9 cellular contexts compared by ENCODE assay signal in the genomic region with DNA sequence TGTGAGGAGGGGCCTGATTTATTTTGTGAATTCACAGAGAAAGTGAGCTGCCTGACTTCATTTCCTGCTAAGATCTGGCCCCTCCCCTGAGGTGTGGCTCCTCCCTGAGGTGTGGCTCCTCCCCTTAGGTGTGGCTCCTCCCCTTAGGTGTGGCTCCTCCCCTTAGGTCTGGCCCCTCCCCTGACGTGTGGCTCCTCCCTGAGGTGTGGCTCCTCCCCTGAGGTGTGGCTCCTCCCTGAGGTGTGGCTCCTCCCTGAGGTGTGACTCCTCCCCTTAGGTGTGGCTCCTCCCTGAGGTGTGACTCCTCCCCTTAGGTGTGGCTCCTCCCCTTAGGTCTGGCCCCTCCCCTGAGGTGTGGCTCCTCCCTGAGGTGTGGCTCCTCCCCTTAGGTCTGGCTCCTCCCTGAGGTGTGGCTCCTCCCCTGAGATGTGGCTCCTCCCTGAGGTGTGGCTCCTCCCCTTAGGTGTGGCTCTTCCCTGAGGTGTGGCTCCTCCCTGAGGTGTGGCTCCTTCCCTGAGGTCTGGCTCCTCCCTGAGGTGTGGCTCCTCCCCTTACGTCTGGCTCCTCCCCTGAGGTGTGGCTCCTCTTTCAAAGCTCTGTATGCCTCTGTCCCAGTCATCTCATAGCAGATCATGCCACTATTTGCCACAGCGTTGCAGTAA. TPM values are rescaled to one million over a fixed set of nuclear protein-coding genes. Genes with fewer than 3 reads are reported as not detected.
DNase-seq lines count a peak whose midpoint lies in the region; ATAC-seq, FAIRE-seq and TF ChIP-seq lines count a peak whose summit lies in the region.
"Had no signal": no experiment of that assay in that cellular context is flagged by ENCODE, and none has a peak within 500 bp of the region (broad histone marks: within the 10 kb centered on the region; RNA-seq: fewer than 3 reads in every experiment).

No MANE protein-coding gene starts in this region.

- POLR2A ChIA-PET in GM12878 (lab: Charles Lee) = no interaction called here

- peak; percentile 18 to 60 (median 59) for DNase-seq in stimulated activated CD4-positive, alpha-beta T cell treated with anti-CD3 and anti-CD28 coated beads, Interleukin-12 subunit alpha, Interleukin-12 subunit beta, amount 100 ng/mL, for 48 hours (ENCODE audit: low read depth in 2 of 3, low spot score in 1 of 3)
- DNase-seq in stimulated activated CD4-positive, alpha-beta T cell treated with anti-CD3 and anti-CD28 coated beads, Interleukin-12 subunit alpha, Interleukin-12 subunit beta, amount 100 ng/mL, for 4 hours = no peak
- DNase-seq in T-helper 2 cell (peak; percentile 11 to 60 (median 27)), GM12878 (ENCODE audit: low read depth, low spot score) (no peak), sigmoid colon (peak; percentile 30), inferior parietal cortex (ENCODE audit: extremely low spot score) (no peak), HPDE6-E6E7 (ENCODE audit: extremely low spot score) (no peak)

- H3K9ac ChIP-seq in GM12878 (ENCODE audit: control insufficient read depth, insufficient read depth, low read length) = no peak overlapping the region

- H3K27ac ChIP-seq in GM12878 (ENCODE audit: control insufficient read depth, insufficient read depth) (no peak overlapping the region), sigmoid colon (no peak overlapping the region)
- H3K27ac ChIP-seq: tibial artery had no signal

- TF ChIP-seq POLR2A in GM12878 (IDR thresholded peaks at IDR 0.05; ENCODE audit: low read depth, low read length) (no peak), sigmoid colon (IDR thresholded peaks at IDR 0.05) (no peak)

- peaks cover 5% of the 10 kb centered on the region; the same call in 1 of the 3 replicates for H3K9me3 ChIP-seq in GM12878 (replicated peaks; ENCODE audit: control insufficient read depth, insufficient read depth, low read length)
- H3K9me3 ChIP-seq in sigmoid colon = peaks cover 0 to 2% (median 0%) of the 10 kb centered on the region in 4 donors

- TF ChIP-seq CTCF in GM12878 (IDR thresholded peaks at IDR 0.05 in 2 of 3, conservative IDR thresholded peaks at IDR 0.05 in 1 of 3; ENCODE audit: control insufficient read depth in 2 of 3, extremely low read depth in 1 of 3, insufficient read depth in 1 of 3, low read depth in 3 of 3, low read length in 3 of 3) (no peak), sigmoid colon (IDR thresholded peaks at IDR 0.05) (no peak)

- no peaks in the 10 kb centered on the region for H3K36me3 ChIP-seq in GM12878 (ENCODE audit: control insufficient read depth in 2 of 2, insufficient read depth in 2 of 2, low read length in 1 of 2)
- no peaks in the 10 kb centered on the region for H3K36me3 ChIP-seq in sigmoid colon
- H3K36me3 ChIP-seq: tibial artery had no signal

- no peak for FAIRE-seq in GM12878 (lab: Jason Lieb, UNC)

- H3K4me3 ChIP-seq in GM12878 = no peak overlapping the region
- H3K4me3 ChIP-seq in sigmoid colon = no peak overlapping the region
- H3K4me3 ChIP-seq: tibial artery had no signal

- ATAC-seq in GM12878 (0 out of 3 replicates have a peak, but pooled peaks have one; percentile 18), GM18870 (IDR thresholded peaks at IDR 0.05; ENCODE audit: unreplicated experiment) (no peak)

- in situ Hi-C loops in GM12878 (cut with MboI) = loop anchor here (5.0 kb wide), 1 partner anchor 76 kb away; a partner anchor contains a TSS

- no TSS peak for BruUV-seq in GM12878 (replicated peaks; lab: Mats Ljungman, UMichigan)

- SMC1A ChIA-PET in GM12878 (lab: Charles Lee; ENCODE audit: uncharacterized antibody, unreplicated experiment) = no interaction called here

- H3K4me1 ChIP-seq in GM12878 (ENCODE audit: control insufficient read depth, insufficient read depth, low read length) = no peaks in the 10 kb centered on the region; the same call in 1 of the 2 replicates
- H3K4me1 ChIP-seq in sigmoid colon = no peaks in the 10 kb centered on the region
- H3K4me1 ChIP-seq: tibial artery had no signal

- H3K27me3 ChIP-seq in GM12878 (replicated peaks in 1 of 2; ENCODE audit: control insufficient read depth in 2 of 2, insufficient read depth in 2 of 2, low read length in 1 of 2) (no peaks in the 10 kb centered on the region), sigmoid colon (peaks cover 0 to 13% (median 0%) of the 10 kb centered on the region in 3 donors)

- intact Hi-C loops in GM12878 (cut with micrococcal nuclease; ENCODE audit: unreplicated experiment) = no loop called here
- intact Hi-C loops in sigmoid colon (cut with DNase I) = no loop called here

- H3K4me2 ChIP-seq in GM12878 (ENCODE audit: control insufficient read depth, insufficient read depth) = no peak overlapping the region

- H2AFZ ChIP-seq in GM12878 (ENCODE audit: control insufficient read depth, low read depth, low read length) = no peak overlapping the region

- CTCF ChIA-PET in GM12878 (lab: Yijun Ruan, JAX) = no interaction called here

- no peak for TF ChIP-seq EP300 in GM12878 (IDR thresholded peaks at IDR 0.05; ENCODE audit: borderline replicate concordance in 1 of 2, control insufficient read depth in 1 of 2, low read depth in 2 of 2, low read length in 2 of 2)
- TF ChIP-seq EP300 in sigmoid colon (IDR thresholded peaks at IDR 0.05) = no peak

- no peaks in the 10 kb centered on the region for H3K79me2 ChIP-seq in GM12878 (ENCODE audit: control insufficient read depth, insufficient read depth, low read length)

- 50% methylated on average over 2 of the region's 3 CpGs for WGBS in GM12878 (ENCODE audit: insufficient coverage, insufficient replicate concordance, low lambda C conversion rate, missing lambda C conversion rate)
- WGBS in sigmoid colon, 2 donors = 11 to 59% methylated on average over 3 of the region's 3 CpGs

- RAD21 ChIA-PET in GM12878 (lab: Charles Lee; ENCODE audit: unreplicated experiment) = no interaction called here

- no peaks in the 10 kb centered on the region for H4K20me1 ChIP-seq in GM12878 (ENCODE audit: control insufficient read depth, insufficient read depth)

- no peak for TF ChIP-seq RAD21 in GM12878 (IDR thresholded peaks at IDR 0.05; ENCODE audit: insufficient read depth, low read depth, low read length)

TF ChIP-seq in GM12878, 131 proteins besides CTCF, POLR2A, EP300 and RAD21 (continues in another document):
- no peak for TF ChIP-seq JUND (IDR thresholded peaks at IDR 0.05; ENCODE audit: low read depth, low read length)
- TF ChIP-seq POU2F2 (IDR thresholded peaks at IDR 0.05; ENCODE audit: borderline replicate concordance, low read depth, low read length) = no peak
- no peak for TF ChIP-seq SIN3A (IDR thresholded peaks at IDR 0.05; ENCODE audit: low read depth, low read length)
- no peak for TF ChIP-seq NR2F1 (conservative IDR thresholded peaks at IDR 0.05)
- TF ChIP-seq SIX5 (IDR thresholded peaks at IDR 0.05; ENCODE audit: low read depth, low read length, severe bottlenecking) = no peak
- TF ChIP-seq, protein P1, sequence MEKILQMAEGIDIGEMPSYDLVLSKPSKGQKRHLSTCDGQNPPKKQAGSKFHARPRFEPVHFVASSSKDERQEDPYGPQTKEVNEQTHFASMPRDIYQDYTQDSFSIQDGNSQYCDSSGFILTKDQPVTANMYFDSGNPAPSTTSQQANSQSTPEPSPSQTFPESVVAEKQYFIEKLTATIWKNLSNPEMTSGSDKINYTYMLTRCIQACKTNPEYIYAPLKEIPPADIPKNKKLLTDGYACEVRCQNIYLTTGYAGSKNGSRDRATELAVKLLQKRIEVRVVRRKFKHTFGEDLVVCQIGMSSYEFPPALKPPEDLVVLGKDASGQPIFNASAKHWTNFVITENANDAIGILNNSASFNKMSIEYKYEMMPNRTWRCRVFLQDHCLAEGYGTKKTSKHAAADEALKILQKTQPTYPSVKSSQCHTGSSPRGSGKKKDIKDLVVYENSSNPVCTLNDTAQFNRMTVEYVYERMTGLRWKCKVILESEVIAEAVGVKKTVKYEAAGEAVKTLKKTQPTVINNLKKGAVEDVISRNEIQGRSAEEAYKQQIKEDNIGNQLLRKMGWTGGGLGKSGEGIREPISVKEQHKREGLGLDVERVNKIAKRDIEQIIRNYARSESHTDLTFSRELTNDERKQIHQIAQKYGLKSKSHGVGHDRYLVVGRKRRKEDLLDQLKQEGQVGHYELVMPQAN (conservative IDR thresholded peaks at IDR 0.05) = no peak
- no peak for TF ChIP-seq CBFB (IDR thresholded peaks at IDR 0.05; ENCODE audit: low read depth)
- TF ChIP-seq, protein P2, sequence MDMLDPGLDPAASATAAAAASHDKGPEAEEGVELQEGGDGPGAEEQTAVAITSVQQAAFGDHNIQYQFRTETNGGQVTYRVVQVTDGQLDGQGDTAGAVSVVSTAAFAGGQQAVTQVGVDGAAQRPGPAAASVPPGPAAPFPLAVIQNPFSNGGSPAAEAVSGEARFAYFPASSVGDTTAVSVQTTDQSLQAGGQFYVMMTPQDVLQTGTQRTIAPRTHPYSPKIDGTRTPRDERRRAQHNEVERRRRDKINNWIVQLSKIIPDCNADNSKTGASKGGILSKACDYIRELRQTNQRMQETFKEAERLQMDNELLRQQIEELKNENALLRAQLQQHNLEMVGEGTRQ (IDR thresholded peaks at IDR 0.05; ENCODE audit: borderline replicate concordance, low read depth, low read length) = no peak

RNA-seq across cellular contexts. Expression of a gene that starts 26.9 kb away (rescaled TPM):
- not detected in 2 replicates for total RNA-seq in GM12878 (2013; cell fraction: nucleolus; rRNA removed)
- total RNA-seq in GM12878 (2014; rRNA removed) (0.06 and 0.11 TPM in 2 replicates), GM12878 (2014; rRNA removed; fragmentation: Illumina TruSeq; extraction: Trizol) (0.04 and 0.05 TPM in 2 replicates), GM12878 (2021) (0.21 and 0.31 TPM in 2 replicates), sigmoid colon (1 to 10 TPM; 3.9 to 7.1 (median 5.4) TPM)
- polyA plus RNA-seq in GM12878 (2011; ENCODE audit: low read depth) = 0.12 TPM
- polyA plus RNA-seq in GM12878 (2011; rRNA removed) (not detected in 2 replicates), GM12878 (2014; fragmentation: Illumina TruSeq; extraction: Trizol) (0.08 and 0.12 TPM in 2 replicates), GM12878 (2014; fragmentation: Nextera tagmentation; extraction: Ambion mirVana) (under 1 TPM; 0.02 to 0.03 TPM), GM12878 (2014; rRNA removed) (0.12 and 0.13 TPM in 2 replicates), GM12878 (2016; fragmentation: Nextera tagmentation; extraction: Ambion mirVana) (under 1 TPM; 0.09 to 0.15 TPM), sigmoid colon (1 to 10 TPM in 1 of 3 donors, under 1 TPM in 2; under 0.01 to 2.9 (median 0.46) TPM)
- polyA plus RNA-seq in GM12878 (2011; cell fraction: cytosol; rRNA removed) = not detected in 2 replicates
- not detected in 2 replicates for polyA plus RNA-seq in GM12878 (2011; cell fraction: nucleus; rRNA removed)
- 0.35 and 0.37 TPM in 2 replicates for polyA plus RNA-seq in GM12878 (2012)
- polyA minus RNA-seq in GM12878 (2011; rRNA and poly(A)+ RNA removed) = not detected in 2 replicates
- not detected in 2 replicates for polyA minus RNA-seq in GM12878 (2011; cell fraction: cytosol; rRNA and poly(A)+ RNA removed)
- not detected in 2 replicates for polyA minus RNA-seq in GM12878 (2011; cell fraction: nucleus; rRNA and poly(A)+ RNA removed)

Comparison
In these comparisons a context has a peak if more than half of its experiments do, and no peak if none do; other contexts are left out.
1. DNase-seq: peak in stimulated activated CD4-positive, alpha-beta T cell treated with anti-CD3 and anti-CD28 coated beads, Interleukin-12 subunit alpha, Interleukin-12 subunit beta, amount 100 ng/mL, for 48 hours (3 of 3), T-helper 2 cell (5 of 5) and sigmoid colon (single experiment); none in stimulated activated CD4-positive, alpha-beta T cell treated with anti-CD3 and anti-CD28 coated beads, Interleukin-12 subunit alpha, Interleukin-12 subunit beta, amount 100 ng/mL, for 4 hours (single experiment), GM12878 (single experiment), inferior parietal cortex (single experiment) and HPDE6-E6E7 (single experiment).